8 cellular contexts compared by ENCODE assay signal in the genomic region with DNA sequence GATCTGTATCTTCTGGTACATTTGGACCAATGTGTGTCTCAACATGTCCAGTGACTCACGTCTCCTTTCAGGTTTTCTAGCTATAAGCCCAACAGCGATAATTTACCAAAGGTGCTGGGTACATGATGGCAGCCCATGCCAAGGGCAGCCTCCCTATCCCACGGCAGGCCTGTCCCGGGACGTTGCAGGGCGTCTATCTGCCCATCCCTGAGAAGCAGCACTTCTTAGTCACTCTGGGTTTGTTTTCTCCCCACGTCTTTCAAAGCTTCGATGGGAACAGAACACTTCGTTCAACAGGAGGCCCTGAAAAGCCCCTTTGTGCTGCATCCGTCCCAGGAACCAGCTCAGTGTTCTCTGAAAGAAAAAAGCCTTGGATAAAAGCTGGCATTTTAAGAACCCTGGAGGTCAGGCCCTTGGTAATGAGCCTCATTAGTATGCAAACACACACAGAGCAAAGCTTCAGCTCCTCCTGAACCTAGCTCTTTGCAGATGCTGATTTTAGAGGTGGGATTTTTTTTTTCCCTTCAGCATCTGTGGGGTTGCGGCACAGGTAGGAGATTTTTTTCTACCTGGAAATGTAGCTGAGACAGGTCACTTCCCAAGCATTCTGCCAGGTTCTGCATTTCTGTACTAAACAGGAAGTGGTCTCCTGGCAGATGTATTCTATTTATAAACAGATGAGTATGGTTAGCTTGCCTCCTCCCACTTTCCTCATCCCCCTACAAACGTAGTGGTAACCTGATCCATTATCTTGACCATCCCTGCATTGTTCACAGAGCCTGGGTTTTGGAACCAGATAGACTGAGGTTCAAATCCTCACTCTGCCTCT.
DNase-seq lines count a peak whose midpoint lies in the region; ATAC-seq lines count a peak whose summit lies in the region.

No MANE protein-coding gene starts in this region.

- DNase-seq in AG08396 (ENCODE audit: low spot score) = peak; percentile 30
- DNase-seq in HPDE6-E6E7 (ENCODE audit: extremely low spot score) = peak; percentile 75
- peak in 53 of 58 donors; percentile 10 to 95 (median 72) for DNase-seq in anterior cingulate cortex (lab: John Stamatoyannopoulos, UW)
- DNase-seq in iPS-NIHi7 (ENCODE audit: extremely low spot score) = peak; percentile 71
- DNase-seq in GF-D8 (lab: John Stamatoyannopoulos, UW) = no peak

- ATAC-seq in HG02840 (IDR thresholded peaks at IDR 0.05; ENCODE audit: low FRiP score, unreplicated experiment) = no peak
- ATAC-seq in GM18520 (IDR thresholded peaks at IDR 0.05; ENCODE audit: unreplicated experiment) = no peak
- ATAC-seq in GM18909 (IDR thresholded peaks at IDR 0.05; ENCODE audit: poor library complexity, unreplicated experiment) = no peak
